In genomic region chr3:65030014-65030627, GRCh38 we compare ENCODE assay signal across 1 cellular context.
TF ChIP-seq lines count a peak whose summit lies in the region.

No MANE protein-coding gene starts in this region.

TF ChIP-seq in K562, 482 proteins besides CTCF, POLR2A, EP300 and RAD21 (continued from another document and continues in another):
- TF ChIP-seq STAT5B (CRISPR knock-in tag; IDR thresholded peaks at IDR 0.05) (no peak), KHSRP (IDR thresholded peaks at IDR 0.05) (no peak), HDAC2 (IDR thresholded peaks at IDR 0.05) (peak; percentile 31; the same call in 1 of the 2 replicates), MED1 (CRISPR knock-in tag; IDR thresholded peaks at IDR 0.05; ENCODE audit: borderline replicate concordance) (no peak), BACH1 (tag; IDR thresholded peaks at IDR 0.05) (no peak), ZBTB8A (IDR thresholded peaks at IDR 0.05; ENCODE audit: partially characterized antibody) (no peak), HNRNPUL1 (IDR thresholded peaks at IDR 0.05; ENCODE audit: low read length) (no peak), ZNF609 (CRISPR knock-in tag; IDR thresholded peaks at IDR 0.05; ENCODE audit: borderline replicate concordance) (no peak), ZNF316 (IDR thresholded peaks at IDR 0.05) (peak; percentile 76), NFIX (CRISPR knock-in tag; IDR thresholded peaks at IDR 0.05; ENCODE audit: low read depth) (no peak), SMARCA5 (IDR thresholded peaks at IDR 0.05) (peak; percentile 87), FOXA3 (CRISPR knock-in tag; conservative IDR thresholded peaks at IDR 0.05 in 1 of 2, IDR thresholded peaks at IDR 0.05 in 1 of 2) (no peak), RBM22 (IDR thresholded peaks at IDR 0.05; ENCODE audit: low read depth, low read length, poor library complexity, severe bottlenecking) (no peak), TCF15 (CRISPR knock-in tag; IDR thresholded peaks at IDR 0.05) (no peak), KDM1A (IDR thresholded peaks at IDR 0.05) (peak; percentile 68 to 75; a peak in 3 of 4 replicates), TARDBP (IDR thresholded peaks at IDR 0.05) (no peak), ARID3A (IDR thresholded peaks at IDR 0.05; ENCODE audit: borderline replicate concordance, low read depth, low read length) (no peak), POU5F1 (IDR thresholded peaks at IDR 0.05; ENCODE audit: borderline replicate concordance, low read depth, low read length, partially characterized antibody) (no peak), KDM4B (IDR thresholded peaks at IDR 0.05; ENCODE audit: borderline replicate concordance in 2 of 2, low read depth in 1 of 2) (no peak), ZNF347 (CRISPR knock-in tag; IDR thresholded peaks at IDR 0.05; ENCODE audit: low read depth) (no peak), RBM25 (IDR thresholded peaks at IDR 0.05; ENCODE audit: low read depth, low read length, severe bottlenecking) (peak; percentile 97), CEBPG (CRISPR knock-in tag; IDR thresholded peaks at IDR 0.05) (no peak), CEBPG (tag; conservative IDR thresholded peaks at IDR 0.05 in 1 of 2, IDR thresholded peaks at IDR 0.05 in 1 of 2) (peak in 1 of 2 experiments; percentile 16; a peak in 1 of 4 replicates), DPF2 (IDR thresholded peaks at IDR 0.05) (no peak), RCOR1 (IDR thresholded peaks at IDR 0.05; ENCODE audit: borderline replicate concordance in 1 of 2, low read depth in 2 of 2, low read length in 2 of 2) (peak in 1 of 2 experiments; percentile 17; a peak in 1 of 4 replicates), NFE2 (IDR thresholded peaks at IDR 0.05; ENCODE audit: low read depth) (peak; percentile 20; the same call in 1 of the 2 replicates), ZNF253 (CRISPR knock-in tag; conservative IDR thresholded peaks at IDR 0.05) (no peak), ZBTB17 (CRISPR knock-in tag; IDR thresholded peaks at IDR 0.05) (no peak), BCOR (IDR thresholded peaks at IDR 0.05) (peak; percentile 95), SRSF1 (IDR thresholded peaks at IDR 0.05; ENCODE audit: low read depth, low read length) (no peak), MEIS2 (IDR thresholded peaks at IDR 0.05; ENCODE audit: partially characterized antibody) (no peak), C11orf30 (IDR thresholded peaks at IDR 0.05; ENCODE audit: low read depth) (peak; percentile 57; the same call in 1 of the 2 replicates), CHAMP1 (IDR thresholded peaks at IDR 0.05) (no peak), TOE1 (IDR thresholded peaks at IDR 0.05; ENCODE audit: borderline replicate concordance) (no peak), TOE1 (CRISPR knock-in tag; IDR thresholded peaks at IDR 0.05; ENCODE audit: borderline replicate concordance, low read depth) (no peak)
- TF ChIP-seq, protein P1, sequence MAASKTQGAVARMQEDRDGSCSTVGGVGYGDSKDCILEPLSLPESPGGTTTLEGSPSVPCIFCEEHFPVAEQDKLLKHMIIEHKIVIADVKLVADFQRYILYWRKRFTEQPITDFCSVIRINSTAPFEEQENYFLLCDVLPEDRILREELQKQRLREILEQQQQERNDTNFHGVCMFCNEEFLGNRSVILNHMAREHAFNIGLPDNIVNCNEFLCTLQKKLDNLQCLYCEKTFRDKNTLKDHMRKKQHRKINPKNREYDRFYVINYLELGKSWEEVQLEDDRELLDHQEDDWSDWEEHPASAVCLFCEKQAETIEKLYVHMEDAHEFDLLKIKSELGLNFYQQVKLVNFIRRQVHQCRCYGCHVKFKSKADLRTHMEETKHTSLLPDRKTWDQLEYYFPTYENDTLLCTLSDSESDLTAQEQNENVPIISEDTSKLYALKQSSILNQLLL (CRISPR knock-in tag; IDR thresholded peaks at IDR 0.05; ENCODE audit: borderline replicate concordance): no peak
- TF ChIP-seq, protein P2, sequence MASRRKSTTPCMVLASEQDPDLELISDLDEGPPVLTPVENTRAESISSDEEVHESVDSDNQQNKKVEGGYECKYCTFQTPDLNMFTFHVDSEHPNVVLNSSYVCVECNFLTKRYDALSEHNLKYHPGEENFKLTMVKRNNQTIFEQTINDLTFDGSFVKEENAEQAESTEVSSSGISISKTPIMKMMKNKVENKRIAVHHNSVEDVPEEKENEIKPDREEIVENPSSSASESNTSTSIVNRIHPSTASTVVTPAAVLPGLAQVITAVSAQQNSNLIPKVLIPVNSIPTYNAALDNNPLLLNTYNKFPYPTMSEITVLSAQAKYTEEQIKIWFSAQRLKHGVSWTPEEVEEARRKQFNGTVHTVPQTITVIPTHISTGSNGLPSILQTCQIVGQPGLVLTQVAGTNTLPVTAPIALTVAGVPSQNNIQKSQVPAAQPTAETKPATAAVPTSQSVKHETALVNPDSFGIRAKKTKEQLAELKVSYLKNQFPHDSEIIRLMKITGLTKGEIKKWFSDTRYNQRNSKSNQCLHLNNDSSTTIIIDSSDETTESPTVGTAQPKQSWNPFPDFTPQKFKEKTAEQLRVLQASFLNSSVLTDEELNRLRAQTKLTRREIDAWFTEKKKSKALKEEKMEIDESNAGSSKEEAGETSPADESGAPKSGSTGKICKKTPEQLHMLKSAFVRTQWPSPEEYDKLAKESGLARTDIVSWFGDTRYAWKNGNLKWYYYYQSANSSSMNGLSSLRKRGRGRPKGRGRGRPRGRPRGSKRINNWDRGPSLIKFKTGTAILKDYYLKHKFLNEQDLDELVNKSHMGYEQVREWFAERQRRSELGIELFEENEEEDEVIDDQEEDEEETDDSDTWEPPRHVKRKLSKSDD (conservative IDR thresholded peaks at IDR 0.05; ENCODE audit: low read length): no peak
- TF ChIP-seq, protein P3, sequence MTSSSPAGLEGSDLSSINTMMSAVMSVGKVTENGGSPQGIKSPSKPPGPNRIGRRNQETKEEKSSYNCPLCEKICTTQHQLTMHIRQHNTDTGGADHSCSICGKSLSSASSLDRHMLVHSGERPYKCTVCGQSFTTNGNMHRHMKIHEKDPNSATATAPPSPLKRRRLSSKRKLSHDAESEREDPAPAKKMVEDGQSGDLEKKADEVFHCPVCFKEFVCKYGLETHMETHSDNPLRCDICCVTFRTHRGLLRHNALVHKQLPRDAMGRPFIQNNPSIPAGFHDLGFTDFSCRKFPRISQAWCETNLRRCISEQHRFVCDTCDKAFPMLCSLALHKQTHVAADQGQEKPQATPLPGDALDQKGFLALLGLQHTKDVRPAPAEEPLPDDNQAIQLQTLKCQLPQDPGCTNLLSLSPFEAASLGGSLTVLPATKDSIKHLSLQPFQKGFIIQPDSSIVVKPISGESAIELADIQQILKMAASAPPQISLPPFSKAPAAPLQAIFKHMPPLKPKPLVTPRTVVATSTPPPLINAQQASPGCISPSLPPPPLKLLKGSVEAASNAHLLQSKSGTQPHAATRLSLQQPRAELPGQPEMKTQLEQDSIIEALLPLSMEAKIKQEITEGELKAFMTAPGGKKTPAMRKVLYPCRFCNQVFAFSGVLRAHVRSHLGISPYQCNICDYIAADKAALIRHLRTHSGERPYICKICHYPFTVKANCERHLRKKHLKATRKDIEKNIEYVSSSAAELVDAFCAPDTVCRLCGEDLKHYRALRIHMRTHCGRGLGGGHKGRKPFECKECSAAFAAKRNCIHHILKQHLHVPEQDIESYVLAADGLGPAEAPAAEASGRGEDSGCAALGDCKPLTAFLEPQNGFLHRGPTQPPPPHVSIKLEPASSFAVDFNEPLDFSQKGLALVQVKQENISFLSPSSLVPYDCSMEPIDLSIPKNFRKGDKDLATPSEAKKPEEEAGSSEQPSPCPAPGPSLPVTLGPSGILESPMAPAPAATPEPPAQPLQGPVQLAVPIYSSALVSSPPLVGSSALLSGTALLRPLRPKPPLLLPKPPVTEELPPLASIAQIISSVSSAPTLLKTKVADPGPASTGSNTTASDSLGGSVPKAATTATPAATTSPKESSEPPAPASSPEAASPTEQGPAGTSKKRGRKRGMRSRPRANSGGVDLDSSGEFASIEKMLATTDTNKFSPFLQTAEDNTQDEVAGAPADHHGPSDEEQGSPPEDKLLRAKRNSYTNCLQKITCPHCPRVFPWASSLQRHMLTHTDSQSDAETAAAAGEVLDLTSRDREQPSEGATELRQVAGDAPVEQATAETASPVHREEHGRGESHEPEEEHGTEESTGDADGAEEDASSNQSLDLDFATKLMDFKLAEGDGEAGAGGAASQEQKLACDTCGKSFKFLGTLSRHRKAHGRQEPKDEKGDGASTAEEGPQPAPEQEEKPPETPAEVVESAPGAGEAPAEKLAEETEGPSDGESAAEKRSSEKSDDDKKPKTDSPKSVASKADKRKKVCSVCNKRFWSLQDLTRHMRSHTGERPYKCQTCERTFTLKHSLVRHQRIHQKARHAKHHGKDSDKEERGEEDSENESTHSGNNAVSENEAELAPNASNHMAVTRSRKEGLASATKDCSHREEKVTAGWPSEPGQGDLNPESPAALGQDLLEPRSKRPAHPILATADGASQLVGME (CRISPR knock-in tag; IDR thresholded peaks at IDR 0.05): no peak
